In the genomic region with DNA sequence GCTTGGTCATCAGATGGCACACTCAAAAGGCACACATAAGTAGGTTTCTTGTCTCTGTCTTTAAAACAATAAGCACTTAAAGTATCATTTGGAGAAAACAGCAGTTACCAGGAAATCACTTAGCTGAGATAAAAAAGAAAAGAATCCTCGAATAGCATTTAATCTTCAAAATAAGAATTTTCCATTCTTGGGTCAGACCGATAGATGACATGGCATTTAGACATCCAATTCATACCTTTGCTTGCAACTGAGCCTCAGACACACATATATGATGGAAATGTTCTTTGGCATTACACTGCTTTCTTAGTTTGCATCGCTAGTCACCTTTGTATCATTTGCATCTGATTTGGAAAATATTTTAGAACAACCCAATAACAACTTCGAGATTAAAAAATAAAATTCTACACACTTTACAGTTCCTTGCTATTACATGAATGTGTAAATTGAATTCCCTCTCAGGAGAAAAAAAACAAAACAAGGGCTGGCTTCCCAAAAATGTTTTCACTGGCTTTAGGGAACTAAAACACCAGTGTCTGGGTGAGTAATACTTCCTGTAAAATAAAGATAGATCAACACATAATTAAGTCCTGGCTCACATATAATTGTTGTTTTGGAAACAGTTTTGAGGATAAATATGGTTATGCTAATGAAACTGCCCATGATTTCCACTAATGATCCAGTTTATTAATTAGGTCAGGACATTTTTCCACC, we compare ENCODE assay signal across 8 cellular contexts. TPM values are rescaled to one million over a fixed set of nuclear protein-coding genes. Genes with fewer than 3 reads are reported as not detected.
DNase-seq lines count a peak whose midpoint lies in the region; ATAC-seq and TF ChIP-seq lines count a peak whose summit lies in the region.

No MANE protein-coding gene starts in this region.

- H3K36me3 Mint-ChIP-seq in osteocyte (ENCODE audit: unreplicated experiment): peaks cover 8% of the 10 kb centered on the region

- H3K27ac ChIP-seq in SJCRH30: peak overlapping the region; percentile 73
- H3K27ac ChIP-seq in esophagus squamous epithelium: peak overlapping the region; percentile 92 to 99 (median 96)
- H3K27ac ChIP-seq in OCI-LY7 (ENCODE audit: low read depth, low read length, poor library complexity, severe bottlenecking): no peak overlapping the region

- TF ChIP-seq CTCF in esophagus squamous epithelium (IDR thresholded peaks at IDR 0.05) (no peak), osteocyte (IDR thresholded peaks at IDR 0.05) (no peak), OCI-LY7 (conservative IDR thresholded peaks at IDR 0.05; ENCODE audit: low read length) (no peak)

- H3K4me3 ChIP-seq in SJCRH30 (peak overlapping the region; percentile 93), esophagus squamous epithelium (peak overlapping the region in 3 of 4 donors; percentile 70 to 97 (median 91)), OCI-LY7 (ENCODE audit: low read depth, low read length, poor library complexity, severe bottlenecking) (no peak overlapping the region)

- in situ Hi-C loops in Caki2 (cut with HindIII; ENCODE audit: low pct_unique_long_range_greater_than_20kb, low sequenced_read_pairs): no loop called here

- intact Hi-C loops in esophagus squamous epithelium (cut with DNase I): no loop called here
- intact Hi-C loops in OCI-LY7 (cut with micrococcal nuclease; ENCODE audit: unreplicated experiment): no loop called here

- no peaks in the 10 kb centered on the region for H3K27me3 ChIP-seq in SJCRH30
- H3K27me3 ChIP-seq in esophagus squamous epithelium: no peaks in the 10 kb centered on the region

- no peaks in the 10 kb centered on the region for H4K20me1 ChIP-seq in OCI-LY7 (ENCODE audit: insufficient read depth, low read length)

- no peak overlapping the region for H3K4me2 ChIP-seq in OCI-LY7 (ENCODE audit: low read length)

- H3K4me1 ChIP-seq in SJCRH30: peaks cover 13% of the 10 kb centered on the region; the same call in 1 of the 2 replicates
- H3K4me1 ChIP-seq in esophagus squamous epithelium: peaks cover 2 to 56% (median 17%) of the 10 kb centered on the region in 3 donors
- no peaks in the 10 kb centered on the region for H3K4me1 ChIP-seq in OCI-LY7 (ENCODE audit: insufficient read depth, low read length, poor library complexity, severe bottlenecking)

- H3K4me1 Mint-ChIP-seq in osteocyte (ENCODE audit: unreplicated experiment): peaks cover 56% of the 10 kb centered on the region

- POLR2A ChIA-PET in OCI-LY7 (lab: Charles Lee): no interaction called here

- H3K27me3 Mint-ChIP-seq in osteocyte (ENCODE audit: unreplicated experiment): no peaks in the 10 kb centered on the region

- peaks cover 5% of the 10 kb centered on the region for H3K9me3 Mint-ChIP-seq in osteocyte (ENCODE audit: unreplicated experiment)

- peak overlapping the region; percentile 98 for H3K27ac Mint-ChIP-seq in osteocyte (ENCODE audit: unreplicated experiment)

- H3K36me3 ChIP-seq in SJCRH30 (no peaks in the 10 kb centered on the region), esophagus squamous epithelium (no peaks in the 10 kb centered on the region), OCI-LY7 (ENCODE audit: insufficient read depth, low read length) (no peaks in the 10 kb centered on the region)

- 43 to 45% methylated on average over 4 of the region's 4 CpGs for WGBS in esophagus squamous epithelium, 2 donors

- H3K9me2 ChIP-seq in OCI-LY7 (ENCODE audit: insufficient read depth, low read length): no peaks in the 10 kb centered on the region

- no peaks in the 10 kb centered on the region for H3K79me2 ChIP-seq in OCI-LY7 (ENCODE audit: insufficient read depth, low read depth, low read length)

- ATAC-seq in left lobe of liver: no peak
- no peak for ATAC-seq in HG02852 (IDR thresholded peaks at IDR 0.05; ENCODE audit: unreplicated experiment)
- no peak for ATAC-seq in HG02588 (IDR thresholded peaks at IDR 0.05; ENCODE audit: unreplicated experiment)

- CTCF ChIA-PET in OCI-LY7 (lab: Charles Lee; ENCODE audit: unreplicated experiment): no interaction called here

- H3K9me3 ChIP-seq in SJCRH30 (replicated peaks): no peaks in the 10 kb centered on the region
- H3K9me3 ChIP-seq in esophagus squamous epithelium: no peaks in the 10 kb centered on the region
- H3K9me3 ChIP-seq in OCI-LY7 (ENCODE audit: low read length): no peaks in the 10 kb centered on the region

- BruUV-seq in OCI-LY7 (replicated peaks; lab: Mats Ljungman, UMichigan): no TSS peak

- H2AFZ ChIP-seq in OCI-LY7 (ENCODE audit: low read length): no peak overlapping the region

- no peak for TF ChIP-seq POLR2A in esophagus squamous epithelium (IDR thresholded peaks at IDR 0.05)

- peak overlapping the region; percentile 90 for H3K4me3 Mint-ChIP-seq in osteocyte (ENCODE audit: unreplicated experiment)

- DNase-seq in Caki2 (ENCODE audit: low read depth) (peak; percentile 50), SJCRH30 (no peak), esophagus squamous epithelium (lab: John Stamatoyannopoulos, UW) (no peak), osteocyte (ENCODE audit: extremely low spot score, unreplicated experiment) (no peak), left lobe of liver (ENCODE audit: low spot score) (no peak), OCI-LY7 (ENCODE audit: low spot score) (no peak)

RNA-seq across cellular contexts. Expression of a gene that starts 1.3 kb away (rescaled TPM):
- total RNA-seq in Caki2 (2014; rRNA removed; shearing (Covaris generic); ENCODE audit: low replicate concordance): 5.7 and 12.8 TPM in 2 replicates
- 11.5 and 16.0 TPM in 2 replicates for total RNA-seq in SJCRH30 (2014; rRNA removed; shearing (Covaris generic))
- total RNA-seq in esophagus squamous epithelium (10 to 100 TPM in 3 of 4 donors, 1 to 10 TPM in 1; 9.1 to 26.3 (median 15.4) TPM), osteocyte (55.2 and 75.7 TPM in 2 replicates), left lobe of liver (25.0 TPM), OCI-LY7 (2022) (not detected in 2 replicates)
- not detected in 2 replicates for total RNA-seq in OCI-LY7 (2014; rRNA removed; shearing (Covaris generic))
